15 cellular contexts compared by ENCODE assay signal in genomic region chr18:6650063-6650462, GRCh38.
"Had no signal": no experiment of that assay in that cellular context is flagged by ENCODE, and none has a peak within 500 bp of the region (broad histone marks: within the 10 kb centered on the region; RNA-seq: fewer than 3 reads in every experiment).

No MANE protein-coding gene starts in this region.

- H3K27ac ChIP-seq: left ventricle myocardium inferior, tibial artery, vagina had no signal

- ATAC-seq: activated CD4-positive, CD25-positive, alpha-beta regulatory T cell treated with anti-CD3 and anti-CD28 coated beads, Interleukin-2, amount 50 U/mL, for 24 hours; activated T-helper 17 cell treated with anti-CD3 and anti-CD28 coated beads, Interleukin-2, amount 50 U/mL, for 72 hours; natural killer cell; stimulated activated memory B cell treated with anti-CD40 and anti-IgM and Interleukin-4, amounts not matched to agents 10 μg/mL and 1 μg/mL and 100 μg/mL, for 72 hours had no signal

- DNase-seq: activated naive CD4-positive, alpha-beta T cell treated with Interleukin-2 at 50 U/mL for 16 hours; anterior cingulate cortex; effector memory CD4-positive, alpha-beta T cell; foreskin melanocyte; left ventricle myocardium inferior; natural killer cell; nucleus accumbens; stimulated activated CD4-positive, alpha-beta T cell treated with anti-CD3 and anti-CD28 coated beads, Interleukin-2, amount 100 ng/mL, for 48 hours; T-helper 9 cell; tibial artery had no signal

- FAIRE-seq: keratinocyte had no signal

- H3K27me3 ChIP-seq: tibial artery, vagina had no signal

- H3K36me3 ChIP-seq: left ventricle myocardium inferior, tibial artery, vagina had no signal

- H3K4me1 ChIP-seq: left ventricle myocardium inferior, tibial artery, vagina had no signal

- H3K4me3 ChIP-seq: left ventricle myocardium inferior, tibial artery, vagina had no signal

- H3K9me3 ChIP-seq: left ventricle myocardium inferior, tibial artery, vagina had no signal
